In genomic region chr2:240579771-240580614, GRCh38 we compare ENCODE assay signal across 9 cellular contexts. TPM values are rescaled to one million over a fixed set of nuclear protein-coding genes. Genes with fewer than 3 reads are reported as not detected.
DNase-seq lines count a peak whose midpoint lies in the region; ATAC-seq and TF ChIP-seq lines count a peak whose summit lies in the region.
"Had no signal": no experiment of that assay in that cellular context is flagged by ENCODE, and none has a peak within 500 bp of the region (broad histone marks: within the 10 kb centered on the region; RNA-seq: fewer than 3 reads in every experiment).

No MANE protein-coding gene starts in this region.

- peak; percentile 50 for TF ChIP-seq CTCF in CD14-positive monocyte (IDR thresholded peaks at IDR 0.05)

- H3K27me3 Mint-ChIP-seq in CD14-positive monocyte (ENCODE audit: low read depth in 3 of 3), result peaks cover 0 to 4% (median 2%) of the 10 kb centered on the region in 3 donors

- ATAC-seq in right cardiac atrium, result peak; percentile 53 to 68

- intact Hi-C loops in CD14-positive monocyte (cut with micrococcal nuclease), result loop anchor here (2.0 to 10.0 kb wide), 3 partner anchors 45 to 555 kb away; partner anchors contain the start of genes GPR35 (in 1 of the 2) and NDUFA10 (in 1 of the 2)
- intact Hi-C loops in right cardiac atrium (cut with DNase I), result no loop called here

- no peaks in the 10 kb centered on the region for H3K9me3 ChIP-seq in right cardiac atrium (ENCODE audit: control insufficient read depth, low read length)

- H3K36me3 Mint-ChIP-seq in CD14-positive monocyte, result peaks cover 52 to 54% of the 10 kb centered on the region in 2 donors

- peak overlapping the region; percentile 34 for H3K27ac ChIP-seq in right cardiac atrium (ENCODE audit: low read length)
- H3K27ac ChIP-seq: parathyroid adenoma had no signal

- DNase-seq in CD14-positive monocyte (ENCODE audit: low spot score) (peak; percentile 91), HCEC 1CT (peak; percentile 92), RPMI8226 (peak; percentile 96), right cardiac atrium (peak; percentile 70 to 74 (median 71)), NCI-H446 treated with DMSO at 0.1 percent for 48 hours (lab: John Stamatoyannopoulos, UW) (no peak), NCI-H1417 treated with DMSO at 0.1 percent for 48 hours (lab: John Stamatoyannopoulos, UW) (no peak)
- DNase-seq in activated naive CD4-positive, alpha-beta T cell treated with anti-CD3 and anti-CD28 coated beads, Interleukin-2, amount 50 U/mL, for 16 hours, result peak; percentile 76
- DNase-seq in stimulated activated CD4-positive, alpha-beta T cell treated with anti-CD3 and anti-CD28 coated beads, Interleukin-4, amount 100 ng/mL, for 24 hours, result peak; percentile 79

- H3K4me3 Mint-ChIP-seq in CD14-positive monocyte, result peak overlapping the region; percentile 31 to 54

- H3K4me1 ChIP-seq in right cardiac atrium (ENCODE audit: control insufficient read depth, insufficient read depth, low read length), result peaks cover 11% of the 10 kb centered on the region

- H3K27ac Mint-ChIP-seq in CD14-positive monocyte, result peak overlapping the region; percentile 94 to 98 (median 97)

- no peaks in the 10 kb centered on the region for H3K27me3 ChIP-seq in right cardiac atrium (ENCODE audit: control insufficient read depth, insufficient read depth)

- H3K4me3 ChIP-seq in right cardiac atrium (ENCODE audit: low read length), result no peak overlapping the region

- WGBS in right cardiac atrium, result 60% methylated on average over 27 of the region's 27 CpGs

- peaks cover 59% of the 10 kb centered on the region for H3K4me1 Mint-ChIP-seq in CD14-positive monocyte

- H3K9me3 Mint-ChIP-seq in CD14-positive monocyte, result peaks cover 0 to 3% (median 0%) of the 10 kb centered on the region in 7 donors

RNA-seq across cellular contexts. Expression of gene CAPN10, which starts 6.5 kb away (rescaled TPM):
- polyA plus RNA-seq in CD14-positive monocyte (1 to 10 TPM; 7.3 to 7.4 TPM), right cardiac atrium (40.1 TPM)
- total RNA-seq in right cardiac atrium, result 10 to 100 TPM; 21.2 to 44.3 (median 36.2) TPM

RNA-seq across cellular contexts. Expression of gene RNPEPL1, which starts 11.7 kb away (rescaled TPM):
- polyA plus RNA-seq in CD14-positive monocyte (10 to 100 TPM; 15.4 to 36.4 TPM), right cardiac atrium (108 TPM)
- total RNA-seq in right cardiac atrium, result 10 to 100 TPM; 40.4 to 61.6 (median 58.0) TPM

RNA-seq across cellular contexts. Expression of gene DUSP28, which starts 19.8 kb away (rescaled TPM):
- 10 to 100 TPM; 17.1 to 17.7 TPM for polyA plus RNA-seq in CD14-positive monocyte
- total RNA-seq in right cardiac atrium, result 10 to 100 TPM in 3 of 4 donors, 1 to 10 TPM in 1; 9.6 to 14.9 (median 11.7) TPM
- 10.9 TPM for polyA plus RNA-seq in right cardiac atrium

RNA-seq across cellular contexts. Expression of gene ANKMY1, which starts 22.2 kb away (rescaled TPM):
- 1 to 10 TPM; 2.1 to 2.9 TPM for polyA plus RNA-seq in CD14-positive monocyte
- 1 to 10 TPM; 7.3 to 8.0 (median 7.6) TPM for total RNA-seq in right cardiac atrium
- 3.5 TPM for polyA plus RNA-seq in right cardiac atrium

RNA-seq across cellular contexts. Expression of gene GPR35, which starts 45.3 kb away (rescaled TPM):
- polyA plus RNA-seq in CD14-positive monocyte (10 to 100 TPM; 30.6 to 36.3 TPM), right cardiac atrium (0.84 TPM)
- total RNA-seq in right cardiac atrium, result 1 to 10 TPM in 2 of 4 donors, under 1 TPM in 2; 0.53 to 1.4 (median 1.0) TPM

Comparison
In these comparisons a context has a peak if more than half of its experiments do, and no peak if none do; other contexts are left out.
1. DNase-seq: peak in CD14-positive monocyte (single experiment), HCEC 1CT (single experiment), RPMI8226 (single experiment), activated naive CD4-positive, alpha-beta T cell treated with anti-CD3 and anti-CD28 coated beads, Interleukin-2, amount 50 U/mL, for 16 hours (single experiment), right cardiac atrium (3 of 3) and stimulated activated CD4-positive, alpha-beta T cell treated with anti-CD3 and anti-CD28 coated beads, Interleukin-4, amount 100 ng/mL, for 24 hours (single experiment); none in NCI-H446 treated with DMSO at 0.1 percent for 48 hours (single experiment) and NCI-H1417 treated with DMSO at 0.1 percent for 48 hours (single experiment).
2. intact Hi-C loops: an anchor here in CD14-positive monocyte (2.0 to 10.0 kb wide); none called in right cardiac atrium.